1 cellular context compared by ENCODE assay signal in genomic region chr1:177556163-177556562, GRCh38.
TF ChIP-seq lines count a peak whose summit lies in the region.

No MANE protein-coding gene starts in this region.

TF ChIP-seq in HEK293, 187 proteins besides CTCF, POLR2A, EP300 and RAD21 (continued from another document):
- TF ChIP-seq, protein P1, sequence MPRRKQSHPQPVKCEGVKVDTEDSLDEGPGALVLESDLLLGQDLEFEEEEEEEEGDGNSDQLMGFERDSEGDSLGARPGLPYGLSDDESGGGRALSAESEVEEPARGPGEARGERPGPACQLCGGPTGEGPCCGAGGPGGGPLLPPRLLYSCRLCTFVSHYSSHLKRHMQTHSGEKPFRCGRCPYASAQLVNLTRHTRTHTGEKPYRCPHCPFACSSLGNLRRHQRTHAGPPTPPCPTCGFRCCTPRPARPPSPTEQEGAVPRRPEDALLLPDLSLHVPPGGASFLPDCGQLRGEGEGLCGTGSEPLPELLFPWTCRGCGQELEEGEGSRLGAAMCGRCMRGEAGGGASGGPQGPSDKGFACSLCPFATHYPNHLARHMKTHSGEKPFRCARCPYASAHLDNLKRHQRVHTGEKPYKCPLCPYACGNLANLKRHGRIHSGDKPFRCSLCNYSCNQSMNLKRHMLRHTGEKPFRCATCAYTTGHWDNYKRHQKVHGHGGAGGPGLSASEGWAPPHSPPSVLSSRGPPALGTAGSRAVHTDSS (tag by site-specific recombination; IDR thresholded peaks at IDR 0.05), result no peak
- no peak for TF ChIP-seq ZNF426 (tag by site-specific recombination; IDR thresholded peaks at IDR 0.05)
